ENCODE assay signal across 11 cellular contexts in the genomic region with DNA sequence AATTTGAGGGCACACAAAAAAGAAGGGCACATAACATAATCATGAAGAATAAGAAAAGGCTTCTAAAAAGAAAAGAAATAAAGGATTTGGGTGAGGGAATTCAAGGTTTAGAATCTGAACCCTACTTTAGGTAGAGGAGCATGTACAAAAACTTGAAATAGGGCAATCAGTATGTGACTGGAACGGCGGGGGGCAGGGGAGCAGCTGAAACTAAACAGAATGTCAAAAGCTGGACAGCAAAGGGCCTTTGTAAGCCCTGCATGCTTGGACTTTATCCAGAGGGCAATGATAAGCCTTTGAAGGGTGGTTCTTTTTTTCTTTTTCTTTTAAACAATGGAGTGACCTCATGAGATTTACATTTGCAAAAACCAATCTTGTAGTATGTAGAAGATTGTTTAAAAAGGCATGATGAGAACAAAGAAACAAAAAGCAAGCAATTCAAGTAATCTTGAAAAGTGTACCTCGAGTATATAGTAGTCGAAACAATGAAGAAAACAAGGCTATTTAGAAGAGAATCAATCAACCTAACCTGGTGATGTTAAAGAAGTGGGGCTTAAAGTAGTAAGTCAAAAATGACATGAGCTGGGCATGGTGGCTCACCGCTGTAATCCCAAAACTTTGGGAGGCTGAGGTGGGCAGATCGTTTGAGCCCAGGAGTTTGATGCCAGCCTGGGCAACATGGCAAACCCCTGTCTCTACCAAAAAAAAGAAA. TPM values are rescaled to one million over a fixed set of nuclear protein-coding genes. Genes with fewer than 3 reads are reported as not detected.
DNase-seq lines count a peak whose midpoint lies in the region; ATAC-seq lines count a peak whose summit lies in the region.
"Had no signal": no experiment of that assay in that cellular context is flagged by ENCODE, and none has a peak within 500 bp of the region (broad histone marks: within the 10 kb centered on the region; RNA-seq: fewer than 3 reads in every experiment).

No MANE protein-coding gene starts in this region.

- no peak overlapping the region for H2BK15ac ChIP-seq in neuronal stem cell (ENCODE audit: low read length)

- H2BK5ac ChIP-seq in neuronal stem cell (ENCODE audit: low read length), result no peak overlapping the region

- H4K91ac ChIP-seq in neuronal stem cell (ENCODE audit: low read depth, low read length, poor library complexity), result no peak overlapping the region

- intact Hi-C loops in head of caudate nucleus (cut with DNase I), result no loop called here

- H2AK5ac ChIP-seq in neuronal stem cell (ENCODE audit: low read depth, low read length), result no peak overlapping the region

- H3K4me2 ChIP-seq in neuronal stem cell (ENCODE audit: insufficient read depth, low read length, poor library complexity, severe bottlenecking), result no peak overlapping the region

- peak overlapping the region; percentile 3 for H3K14ac ChIP-seq in neuronal stem cell (ENCODE audit: low read length)

- peak overlapping the region in 2 of 7 donors; percentile 1 to 16 for H3K4me3 Mint-ChIP-seq in CD8-positive, alpha-beta memory T cell
- no peak overlapping the region for H3K4me3 Mint-ChIP-seq in T-helper 17 cell

- peaks cover 64 to 76% (median 74%) of the 10 kb centered on the region in 3 donors for H3K4me1 Mint-ChIP-seq in CD8-positive, alpha-beta memory T cell
- peaks cover 52% of the 10 kb centered on the region for H3K4me1 Mint-ChIP-seq in T-helper 17 cell

- POLR2A ChIA-PET in CD8-positive, alpha-beta memory T cell (lab: Charles Lee), result no interaction called here

- H3K36me3 Mint-ChIP-seq in CD8-positive, alpha-beta memory T cell, result peaks cover 0 to 25% (median 0%) of the 10 kb centered on the region in 3 donors
- H3K36me3 Mint-ChIP-seq in T-helper 17 cell (ENCODE audit: low read depth), result peaks cover 2% of the 10 kb centered on the region

- no peak overlapping the region for H2AFZ ChIP-seq in neuronal stem cell (ENCODE audit: low read length)

- ATAC-seq in T-helper 17 cell, result no peak
- ATAC-seq in HG03095 (IDR thresholded peaks at IDR 0.05; ENCODE audit: unreplicated experiment), result no peak
- no peak for ATAC-seq in GM18498 (IDR thresholded peaks at IDR 0.05; ENCODE audit: unreplicated experiment)
- ATAC-seq: SK-N-SH treated with all-trans-retinoic acid at 6 μM for 48 hours had no signal

- WGBS in neuronal stem cell (ENCODE audit: extremely low coverage in 2 of 2, insufficient read length in 2 of 2, insufficient replicate concordance in 1 of 2), 2 donors, result no CpG with 5 or more reads among the region's 6 CpGs

- H3K4me1 ChIP-seq in CD8-positive, alpha-beta memory T cell (ENCODE audit: insufficient read depth, low read length), result peaks cover 36% of the 10 kb centered on the region
- H3K4me1 ChIP-seq in neuronal stem cell (ENCODE audit: control insufficient read depth in 2 of 2, insufficient read depth in 1 of 2, low read depth in 1 of 2, low read length in 2 of 2), result no peaks in the 10 kb centered on the region

- no peak overlapping the region for H2BK12ac ChIP-seq in neuronal stem cell (ENCODE audit: low read length)

- H3K9ac ChIP-seq in neuronal stem cell (ENCODE audit: low read depth, low read length, poor library complexity), result no peak overlapping the region

- peak overlapping the region in 6 of 8 donors; percentile 24 to 76 (median 48) for H3K27ac Mint-ChIP-seq in CD8-positive, alpha-beta memory T cell
- peak overlapping the region; percentile 37 for H3K27ac Mint-ChIP-seq in T-helper 17 cell

- H3K9me3 Mint-ChIP-seq in CD8-positive, alpha-beta memory T cell, result no peaks in the 10 kb centered on the region

- H3K23ac ChIP-seq in neuronal stem cell (ENCODE audit: low read depth, low read length, poor library complexity), result no peak overlapping the region

- H3K4ac ChIP-seq in neuronal stem cell (ENCODE audit: low read length), result no peak overlapping the region

- CTCF ChIA-PET in CD8-positive, alpha-beta memory T cell (lab: Charles Lee), result interaction anchor here (0.7 kb wide), 1 partner anchor 97 kb away, joined by 3 read pairs; no protein-coding TSS in a partner anchor

- H3K36me3 ChIP-seq in CD8-positive, alpha-beta memory T cell (ENCODE audit: insufficient read depth, low read length), result no peaks in the 10 kb centered on the region
- peaks cover 0 to 19% of the 10 kb centered on the region in 2 donors for H3K36me3 ChIP-seq in neuronal stem cell (replicated peaks in 1 of 2; ENCODE audit: control insufficient read depth in 2 of 2, insufficient read depth in 2 of 2, low read length in 2 of 2)

- no peaks in the 10 kb centered on the region for H3K9me3 ChIP-seq in CD8-positive, alpha-beta memory T cell (ENCODE audit: low read length)
- H3K9me3 ChIP-seq in T-helper 17 cell (ENCODE audit: control insufficient read depth, low read length, poor library complexity, severe bottlenecking) (no peaks in the 10 kb centered on the region), neuronal stem cell (replicated peaks in 1 of 2; ENCODE audit: control insufficient read depth in 2 of 2, insufficient read depth in 1 of 2, low read depth in 1 of 2, low read length in 2 of 2) (peaks cover 0 to 34% of the 10 kb centered on the region in 2 donors)

- H3K18ac ChIP-seq in neuronal stem cell (ENCODE audit: low read length), result no peak overlapping the region

- H2BK120ac ChIP-seq in neuronal stem cell (ENCODE audit: low read depth, low read length), result no peak overlapping the region

- no peak for DNase-seq in CD8-positive, alpha-beta memory T cell
- DNase-seq in T-helper 17 cell, result no peak
- DNase-seq in head of caudate nucleus, result peak in 40 of 42 donors; percentile 16 to 81 (median 54)
- DNase-seq in neuronal stem cell (ENCODE audit: low spot score), result no peak
- no peak for DNase-seq in 8988T
- no peak for DNase-seq in stimulated activated CD4-positive, alpha-beta T cell treated with anti-CD3 and anti-CD28 coated beads, Interleukin-2, amount 100 ng/mL, for 24 hours
- DNase-seq: cortex of kidney, NCI-H446 treated with DMSO at 0.1 percent for 48 hours had no signal

- no peak overlapping the region for H3K4me3 ChIP-seq in CD8-positive, alpha-beta memory T cell (ENCODE audit: low read length)
- H3K4me3 ChIP-seq in neuronal stem cell (ENCODE audit: low read length in 2 of 2), result no peak overlapping the region

- H4K8ac ChIP-seq in neuronal stem cell (ENCODE audit: low read depth, low read length), result no peak overlapping the region

- H3K27ac ChIP-seq in CD8-positive, alpha-beta memory T cell (ENCODE audit: low read depth, low read length), result no peak overlapping the region
- H3K27ac ChIP-seq in neuronal stem cell (replicated peaks; ENCODE audit: low read length), result no peak overlapping the region

- H3K79me1 ChIP-seq in neuronal stem cell (ENCODE audit: low read depth, low read length), result peaks cover 7% of the 10 kb centered on the region

- no peaks in the 10 kb centered on the region for H3K27me3 ChIP-seq in CD8-positive, alpha-beta memory T cell (ENCODE audit: insufficient read depth, low read length, poor library complexity, severe bottlenecking)
- no peaks in the 10 kb centered on the region for H3K27me3 ChIP-seq in neuronal stem cell (ENCODE audit: control insufficient read depth in 3 of 3, insufficient read depth in 3 of 3, low read depth in 1 of 3, low read length in 3 of 3)

- no peaks in the 10 kb centered on the region for H3K27me3 Mint-ChIP-seq in CD8-positive, alpha-beta memory T cell
- H3K27me3 Mint-ChIP-seq in T-helper 17 cell, result no peaks in the 10 kb centered on the region

RNA-seq across cellular contexts. Expression of a gene that starts 46.7 kb away (rescaled TPM):
- 10 to 100 TPM; 35.2 to 39.6 TPM for total RNA-seq in CD8-positive, alpha-beta memory T cell
- 13.3 TPM for polyA plus RNA-seq in CD8-positive, alpha-beta memory T cell
- total RNA-seq in T-helper 17 cell, result 10 to 100 TPM; 51.2 to 54.0 TPM
- 17.7 TPM for polyA plus RNA-seq in neuronal stem cell (2013, experiment 1 of 2)
- 18.3 TPM for polyA plus RNA-seq in neuronal stem cell (2013, experiment 2 of 2)

RNA-seq across cellular contexts. Expression of a gene that starts 56.0 kb away (rescaled TPM):
- 10 to 100 TPM; 54.9 to 68.0 TPM for total RNA-seq in CD8-positive, alpha-beta memory T cell
- polyA plus RNA-seq in CD8-positive, alpha-beta memory T cell, result 66.6 TPM
- total RNA-seq in T-helper 17 cell, result 10 to 100 TPM; 64.6 to 72.7 TPM
- 83.3 TPM for polyA plus RNA-seq in neuronal stem cell (2013, experiment 1 of 2)
- polyA plus RNA-seq in neuronal stem cell (2013, experiment 2 of 2), result 83.6 TPM

Comparison
In these comparisons a context has a peak if more than half of its experiments do, and no peak if none do; other contexts are left out.
1. DNase-seq: peak in head of caudate nucleus (40 of 42); none in CD8-positive, alpha-beta memory T cell (0 of 5), T-helper 17 cell (0 of 3), neuronal stem cell (single experiment), 8988T (single experiment) and stimulated activated CD4-positive, alpha-beta T cell treated with anti-CD3 and anti-CD28 coated beads, Interleukin-2, amount 100 ng/mL, for 24 hours (0 of 2).